In the genomic region with DNA sequence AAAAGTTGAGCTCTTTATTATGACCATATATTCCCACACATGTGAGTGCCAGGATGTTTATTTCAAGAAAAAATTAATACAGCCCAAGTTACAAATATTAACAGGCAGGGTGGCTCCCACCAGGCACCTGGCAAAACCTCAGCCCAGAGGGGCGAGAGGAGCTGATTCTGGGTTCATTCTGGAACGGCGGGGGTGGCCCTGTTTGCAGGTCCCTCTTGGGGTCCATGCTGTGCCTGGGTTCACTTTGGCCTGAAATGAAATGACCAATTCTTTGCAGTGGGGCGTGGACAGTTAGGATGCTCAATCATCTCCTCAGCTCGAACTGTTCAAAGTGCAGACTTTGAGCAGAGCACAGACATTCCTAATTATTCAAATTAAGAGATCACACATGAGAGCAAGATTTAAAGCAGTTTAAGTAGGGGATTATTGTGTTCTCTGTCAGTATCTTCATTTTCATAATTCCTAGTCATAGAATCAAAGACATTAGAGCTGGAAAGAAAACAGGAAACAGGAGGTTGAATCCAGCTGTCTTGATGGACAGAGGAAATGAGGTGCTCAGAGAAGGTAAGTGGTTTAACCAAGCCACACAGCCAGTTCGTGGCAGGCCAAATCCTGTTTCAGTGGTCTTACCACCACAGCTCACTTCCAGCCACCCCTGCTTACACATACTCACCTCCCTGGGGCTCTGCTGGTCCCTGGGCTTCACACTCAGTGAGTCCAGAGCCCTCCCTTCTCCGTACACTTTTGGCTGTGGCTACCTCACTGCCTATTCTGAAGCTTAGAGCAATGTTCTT, we compare ENCODE assay signal across 21 cellular contexts.
DNase-seq lines count a peak whose midpoint lies in the region; ATAC-seq and TF ChIP-seq lines count a peak whose summit lies in the region.
"Had no signal": no experiment of that assay in that cellular context is flagged by ENCODE, and none has a peak within 500 bp of the region (broad histone marks: within the 10 kb centered on the region; RNA-seq: fewer than 3 reads in every experiment).

No MANE protein-coding gene starts in this region.

- no peak overlapping the region for H3K4ac ChIP-seq in H9 (ENCODE audit: low read depth, low read length)

- no peaks in the 10 kb centered on the region for H3K79me1 ChIP-seq in H9 (ENCODE audit: insufficient read depth, low read depth, low read length, poor library complexity, severe bottlenecking)

- no peak overlapping the region for H2BK120ac ChIP-seq in H9 (ENCODE audit: low read depth, low read length, poor library complexity, severe bottlenecking)

- no peaks in the 10 kb centered on the region for H3K27me3 Mint-ChIP-seq in activated CD4-positive, alpha-beta T cell treated with anti-CD3 and anti-CD28 coated beads for 36 hours
- H3K27me3 Mint-ChIP-seq in H9 (ENCODE audit: low read depth) = peaks cover 4% of the 10 kb centered on the region
- H3K27me3 Mint-ChIP-seq in activated CD8-positive, alpha-beta T cell treated with anti-CD3 and anti-CD28 coated beads for 36 hours = peaks cover 5% of the 10 kb centered on the region

- no peak overlapping the region for H2AK5ac ChIP-seq in H9 (ENCODE audit: insufficient read length, low read length)

- H3K23me2 ChIP-seq in H9 (ENCODE audit: insufficient read length, low read depth, low read length, poor library complexity, severe bottlenecking) = no peaks in the 10 kb centered on the region

- H3K27ac Mint-ChIP-seq in activated CD4-positive, alpha-beta T cell treated with anti-CD3 and anti-CD28 coated beads for 36 hours = no peak overlapping the region
- H3K27ac Mint-ChIP-seq in H9 = no peak overlapping the region
- no peak overlapping the region for H3K27ac Mint-ChIP-seq in activated CD8-positive, alpha-beta T cell treated with anti-CD3 and anti-CD28 coated beads for 36 hours
- H3K27ac Mint-ChIP-seq: stimulated activated naive B cell treated with anti-CD40 and anti-IgM and Interleukin-4, amounts not matched to agents 10 μg/mL and 1 μg/mL and 100 μg/mL, for 72 hours had no signal

- intact Hi-C loops in activated CD4-positive, alpha-beta T cell treated with anti-CD3 and anti-CD28 coated beads for 36 hours (cut with DNase I, micrococcal nuclease) = no loop called here
- intact Hi-C loops in activated CD8-positive, alpha-beta T cell treated with anti-CD3 and anti-CD28 coated beads for 36 hours (cut with micrococcal nuclease) = no loop called here
- intact Hi-C loops in sigmoid colon (cut with DNase I) = no loop called here

- H3K27me3 ChIP-seq in H9 (ENCODE audit: insufficient read depth, low read length) = no peaks in the 10 kb centered on the region
- no peaks in the 10 kb centered on the region for H3K27me3 ChIP-seq in sigmoid colon
- peaks cover 10% of the 10 kb centered on the region for H3K27me3 ChIP-seq in MG63
- H3K27me3 ChIP-seq: tibial artery had no signal

- no peak overlapping the region for H3K27ac ChIP-seq in H9 (ENCODE audit: insufficient read length, low read depth, low read length)
- H3K27ac ChIP-seq in sigmoid colon = no peak overlapping the region
- H3K27ac ChIP-seq: 22Rv1, tibial artery had no signal

- no CpG with 5 or more reads among the region's 7 CpGs for WGBS in H9 (ENCODE audit: extremely low coverage, insufficient read length, low lambda C conversion rate)
- WGBS in sigmoid colon, 2 donors = 71 to 77% methylated on average over 7 of the region's 7 CpGs

- no peak overlapping the region for H3K4me2 ChIP-seq in H9 (ENCODE audit: insufficient read depth, insufficient read length, low read length)

- H4K8ac ChIP-seq in H9 (replicated peaks; ENCODE audit: insufficient read length, low read depth, low read length) = no peak overlapping the region

- no peak overlapping the region for H3K56ac ChIP-seq in H9 (ENCODE audit: insufficient read length, low read depth, low read length)

- H2AFZ ChIP-seq in H9 (ENCODE audit: low read length) = no peak overlapping the region

- H2BK12ac ChIP-seq in H9 (ENCODE audit: insufficient read length, low read depth, low read length) = no peak overlapping the region

- POLR2A ChIA-PET in activated CD4-positive, alpha-beta T cell treated with anti-CD3 and anti-CD28 coated beads for 36 hours (lab: Charles Lee) = no interaction called here
- POLR2A ChIA-PET in activated CD8-positive, alpha-beta T cell treated with anti-CD3 and anti-CD28 coated beads for 36 hours (lab: Charles Lee) = no interaction called here

- peak; percentile 17 for DNase-seq in activated CD4-positive, alpha-beta T cell treated with anti-CD3 and anti-CD28 coated beads for 36 hours
- no peak for DNase-seq in activated CD4-positive, alpha-beta T cell treated with anti-CD3 and anti-CD28 coated beads, Interleukin-2, amount 50 U/mL, for 4 hours
- DNase-seq in H9 (peak; percentile 24), sigmoid colon (peak; percentile 37), MG63 (no peak), hippocampal formation (lab: John Stamatoyannopoulos, UW) (no peak)
- peak; percentile 71 for DNase-seq in activated CD8-positive, alpha-beta T cell treated with anti-CD3 and anti-CD28 coated beads for 36 hours
- DNase-seq: activated naive CD4-positive, alpha-beta T cell treated with anti-CD3 and anti-CD28 coated beads, Interleukin-2, amount 50 U/mL, for 16 hours; COR-L47; glutamatergic neuron; Kasumi-1; left ventricle myocardium superior; NCI-H1105; NCI-H2107; NCI-H510A treated with DMSO at 0.1 percent for 48 hours; OCI-M1; SHP77; stimulated activated naive B cell treated with anti-CD40 and anti-IgM and Interleukin-4, amounts not matched to agents 10 μg/mL and 1 μg/mL and 100 μg/mL, for 72 hours had no signal

- H3K23ac ChIP-seq in H9 (ENCODE audit: insufficient read length, low read depth, low read length) = no peak overlapping the region

- no peaks in the 10 kb centered on the region for H3K36me3 Mint-ChIP-seq in activated CD4-positive, alpha-beta T cell treated with anti-CD3 and anti-CD28 coated beads for 36 hours (ENCODE audit: low read depth)
- no peaks in the 10 kb centered on the region for H3K36me3 Mint-ChIP-seq in H9 (ENCODE audit: insufficient read depth in 1 of 3, low read depth in 3 of 3)
- no peaks in the 10 kb centered on the region for H3K36me3 Mint-ChIP-seq in activated CD8-positive, alpha-beta T cell treated with anti-CD3 and anti-CD28 coated beads for 36 hours (ENCODE audit: low read depth)
- H3K36me3 Mint-ChIP-seq: stimulated activated naive B cell treated with anti-CD40 and anti-IgM and Interleukin-4, amounts not matched to agents 10 μg/mL and 1 μg/mL and 100 μg/mL, for 72 hours had no signal

- H3K4me3 Mint-ChIP-seq in activated CD4-positive, alpha-beta T cell treated with anti-CD3 and anti-CD28 coated beads for 36 hours = no peak overlapping the region
- H3K4me3 Mint-ChIP-seq in H9 = no peak overlapping the region
- no peak overlapping the region for H3K4me3 Mint-ChIP-seq in activated CD8-positive, alpha-beta T cell treated with anti-CD3 and anti-CD28 coated beads for 36 hours
- H3K4me3 Mint-ChIP-seq: stimulated activated naive B cell treated with anti-CD40 and anti-IgM and Interleukin-4, amounts not matched to agents 10 μg/mL and 1 μg/mL and 100 μg/mL, for 72 hours had no signal

- no peak overlapping the region for H3K14ac ChIP-seq in H9 (ENCODE audit: insufficient read depth, low read length)

- CTCF ChIA-PET in activated CD4-positive, alpha-beta T cell treated with anti-CD3 and anti-CD28 coated beads for 36 hours (lab: Charles Lee) = interaction anchor here (0.9 to 1.5 kb wide), 4 partner anchors 10 to 52 kb away, joined by 3 to 8 read pairs (median 3); no protein-coding TSS in a partner anchor
- CTCF ChIA-PET in activated CD8-positive, alpha-beta T cell treated with anti-CD3 and anti-CD28 coated beads for 36 hours (lab: Charles Lee) = interaction anchor here (1.7 to 2.0 kb wide), 2 partner anchors 10 to 51 kb away, joined by 3 to 4 read pairs; no protein-coding TSS in a partner anchor

- no peak overlapping the region for H2BK5ac ChIP-seq in H9 (ENCODE audit: insufficient read length, low read length)

- peaks cover 2% of the 10 kb centered on the region; the same call in 1 of the 2 replicates for H3K4me1 ChIP-seq in H9 (ENCODE audit: insufficient read depth, low read length)
- H3K4me1 ChIP-seq in sigmoid colon = no peaks in the 10 kb centered on the region

- no peak overlapping the region for H3K18ac ChIP-seq in H9 (ENCODE audit: insufficient read length, low read depth, low read length)

- no peaks in the 10 kb centered on the region for H3K79me2 ChIP-seq in H9 (ENCODE audit: insufficient read depth, low read length)

- no peak overlapping the region for H4K91ac ChIP-seq in H9 (ENCODE audit: insufficient read length, low read depth, low read length)

- TF ChIP-seq EP300 in sigmoid colon (IDR thresholded peaks at IDR 0.05) = no peak

- H2BK20ac ChIP-seq in H9 (ENCODE audit: low read depth, low read length, poor library complexity, severe bottlenecking) = no peak overlapping the region

- no peak overlapping the region for H2BK15ac ChIP-seq in H9 (ENCODE audit: low read depth, low read length)

- no peaks in the 10 kb centered on the region for H4K20me1 ChIP-seq in H9 (ENCODE audit: control insufficient read depth, insufficient read depth, insufficient read length)

- TF ChIP-seq CTCF in H9 (conservative IDR thresholded peaks at IDR 0.05) = no peak
- TF ChIP-seq CTCF in activated CD8-positive, alpha-beta T cell treated with anti-CD3 and anti-CD28 coated beads for 36 hours (IDR thresholded peaks at IDR 0.05) = no peak
- no peak for TF ChIP-seq CTCF in sigmoid colon (IDR thresholded peaks at IDR 0.05)

- no peak for TF ChIP-seq POLR2A in sigmoid colon (IDR thresholded peaks at IDR 0.05)

- H3K9me3 ChIP-seq in H9 (ENCODE audit: control insufficient read depth, low read depth, low read length) = no peaks in the 10 kb centered on the region
- H3K9me3 ChIP-seq in sigmoid colon = no peaks in the 10 kb centered on the region
- no peaks in the 10 kb centered on the region for H3K9me3 ChIP-seq in MG63
- H3K9me3 ChIP-seq: tibial artery had no signal

- H3K36me3 ChIP-seq in sigmoid colon (no peaks in the 10 kb centered on the region), MG63 (no peaks in the 10 kb centered on the region)
- H3K36me3 ChIP-seq: tibial artery had no signal

- no peak overlapping the region for H4K5ac ChIP-seq in H9 (ENCODE audit: insufficient read length, low read depth, low read length)

- H3K9ac ChIP-seq in H9 (ENCODE audit: extremely low read depth, insufficient read length, low read length) = no peak overlapping the region

- H3K4me3 ChIP-seq in sigmoid colon (no peak overlapping the region), MG63 (no peak overlapping the region)
- H3K4me3 ChIP-seq: tibial artery had no signal

- H3K9me3 Mint-ChIP-seq in activated CD4-positive, alpha-beta T cell treated with anti-CD3 and anti-CD28 coated beads for 36 hours (ENCODE audit: low read depth) = no peaks in the 10 kb centered on the region
- H3K9me3 Mint-ChIP-seq in H9 = no peaks in the 10 kb centered on the region
- H3K9me3 Mint-ChIP-seq in activated CD8-positive, alpha-beta T cell treated with anti-CD3 and anti-CD28 coated beads for 36 hours = no peaks in the 10 kb centered on the region
- H3K9me3 Mint-ChIP-seq: stimulated activated naive B cell treated with anti-CD40 and anti-IgM and Interleukin-4, amounts not matched to agents 10 μg/mL and 1 μg/mL and 100 μg/mL, for 72 hours had no signal

- H3K4me1 Mint-ChIP-seq in activated CD4-positive, alpha-beta T cell treated with anti-CD3 and anti-CD28 coated beads for 36 hours = peaks cover 5% of the 10 kb centered on the region
- H3K4me1 Mint-ChIP-seq in H9 = peaks cover 9 to 20% of the 10 kb centered on the region in 2 experiments
- peaks cover 13% of the 10 kb centered on the region for H3K4me1 Mint-ChIP-seq in activated CD8-positive, alpha-beta T cell treated with anti-CD3 and anti-CD28 coated beads for 36 hours (ENCODE audit: low read depth)
- H3K4me1 Mint-ChIP-seq: stimulated activated naive B cell treated with anti-CD40 and anti-IgM and Interleukin-4, amounts not matched to agents 10 μg/mL and 1 μg/mL and 100 μg/mL, for 72 hours had no signal

- peak; percentile 12 for ATAC-seq in activated CD4-positive, alpha-beta T cell treated with anti-CD3 and anti-CD28 coated beads for 36 hours
- peak; percentile 91 for ATAC-seq in activated CD8-positive, alpha-beta T cell treated with anti-CD3 and anti-CD28 coated beads for 36 hours
- ATAC-seq in HG03025 (IDR thresholded peaks at IDR 0.05; ENCODE audit: low FRiP score, unreplicated experiment) = no peak
- ATAC-seq: left ventricle myocardium superior had no signal

- H3T11ph ChIP-seq in H9 (ENCODE audit: low read length) = no peak overlapping the region

Comparison
In these comparisons a context has a peak if more than half of its experiments do, and no peak if none do; other contexts are left out.
1. DNase-seq: peak in activated CD4-positive, alpha-beta T cell treated with anti-CD3 and anti-CD28 coated beads for 36 hours (single experiment), H9 (single experiment), activated CD8-positive, alpha-beta T cell treated with anti-CD3 and anti-CD28 coated beads for 36 hours (single experiment) and sigmoid colon (single experiment); none in activated CD4-positive, alpha-beta T cell treated with anti-CD3 and anti-CD28 coated beads, Interleukin-2, amount 50 U/mL, for 4 hours (0 of 2), MG63 (single experiment) and hippocampal formation (0 of 2).